ENCODE assay signal across 8 cellular contexts in the genomic region with DNA sequence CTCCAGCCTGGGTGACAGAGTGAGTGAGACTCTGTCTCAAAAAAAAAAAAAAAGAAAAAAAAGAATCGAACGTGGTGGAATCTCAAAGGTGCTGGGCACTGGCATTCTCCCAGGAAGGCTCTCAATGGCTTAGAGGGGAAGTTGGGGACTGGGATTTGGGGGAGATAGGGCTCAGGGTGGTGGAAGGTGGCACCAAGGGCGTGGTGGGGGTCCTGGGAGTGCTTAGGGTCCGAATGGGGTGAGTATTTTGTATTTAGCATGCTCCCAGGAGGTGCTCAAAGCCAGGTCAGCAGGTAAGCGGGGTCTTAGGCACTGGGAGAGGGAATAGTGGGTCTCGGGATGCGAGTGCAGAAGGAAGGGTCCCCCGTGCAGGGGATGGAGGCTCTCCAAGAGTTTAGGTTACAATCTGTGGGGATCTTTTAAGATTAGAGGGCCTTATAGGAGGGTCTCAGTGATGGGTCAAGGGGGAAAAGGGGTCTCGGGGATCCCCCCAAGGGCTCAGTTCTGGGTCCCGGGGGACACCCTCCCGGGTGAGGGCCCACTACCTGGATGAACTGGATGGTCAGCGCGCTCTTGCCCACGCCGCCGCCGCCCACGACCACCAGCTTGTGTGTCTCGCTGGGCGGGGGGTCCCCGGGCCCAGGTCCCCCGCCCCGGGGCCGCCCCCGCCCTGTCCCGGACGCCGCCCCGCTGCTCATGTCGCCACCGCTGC. TPM values are rescaled to one million over a fixed set of nuclear protein-coding genes. Genes with fewer than 3 reads are reported as not detected.
A peak's percentile ranks its signal among the peaks of the same experiment; 100 is the strongest.
DNase-seq lines count a peak whose midpoint lies in the region; ATAC-seq and TF ChIP-seq lines count a peak whose summit lies in the region.

No MANE protein-coding gene starts in this region.

- H3K27ac Mint-ChIP-seq in dendritic cell treated with granulocyte-macrophage colony-stimulating factor and Interleukin-4, amounts not matched to agents 40 ng/mL and 50 ng/mL, for 4 days, result peak overlapping the region; percentile 100
- peak overlapping the region; percentile 99 for H3K27ac Mint-ChIP-seq in natural killer cell treated with Interleukin-12 subunit alpha and Interleukin-12 subunit beta and Interleukin-15 and Interleukin-18, amount 100 ng/mL, for 72 hours

- H3K36me3 ChIP-seq in BE2C (no peaks in the 10 kb centered on the region; the same call in 1 of the 2 replicates), MG63 (peaks cover 19% of the 10 kb centered on the region)

- no peaks in the 10 kb centered on the region for H3K9me3 Mint-ChIP-seq in dendritic cell treated with granulocyte-macrophage colony-stimulating factor and Interleukin-4, amounts not matched to agents 40 ng/mL and 50 ng/mL, for 4 days
- H3K9me3 Mint-ChIP-seq in natural killer cell treated with Interleukin-12 subunit alpha and Interleukin-12 subunit beta and Interleukin-15 and Interleukin-18, amount 100 ng/mL, for 72 hours, result no peaks in the 10 kb centered on the region

- ATAC-seq in natural killer cell treated with Interleukin-12 subunit alpha and Interleukin-12 subunit beta and Interleukin-15 and Interleukin-18, amount 100 ng/mL, for 72 hours, result no peak
- no peak for ATAC-seq in GM21576 (IDR thresholded peaks at IDR 0.05; ENCODE audit: unreplicated experiment)

- H3K9me3 ChIP-seq in BE2C (no peaks in the 10 kb centered on the region), MG63 (no peaks in the 10 kb centered on the region)

- H3K4me1 ChIP-seq in BE2C, result peaks cover 8% of the 10 kb centered on the region

- H3K4me1 Mint-ChIP-seq in dendritic cell treated with granulocyte-macrophage colony-stimulating factor and Interleukin-4, amounts not matched to agents 40 ng/mL and 50 ng/mL, for 4 days (ENCODE audit: low read depth), result peaks cover 66% of the 10 kb centered on the region
- peaks cover 46 to 55% of the 10 kb centered on the region in 2 donors for H3K4me1 Mint-ChIP-seq in natural killer cell treated with Interleukin-12 subunit alpha and Interleukin-12 subunit beta and Interleukin-15 and Interleukin-18, amount 100 ng/mL, for 72 hours (ENCODE audit: low read depth in 2 of 2)

- H3K27me3 ChIP-seq in BE2C (no peaks in the 10 kb centered on the region), MG63 (no peaks in the 10 kb centered on the region)

- peak overlapping the region; percentile 99 for H3K4me3 Mint-ChIP-seq in dendritic cell treated with granulocyte-macrophage colony-stimulating factor and Interleukin-4, amounts not matched to agents 40 ng/mL and 50 ng/mL, for 4 days
- peak overlapping the region; percentile 99 for H3K4me3 Mint-ChIP-seq in natural killer cell treated with Interleukin-12 subunit alpha and Interleukin-12 subunit beta and Interleukin-15 and Interleukin-18, amount 100 ng/mL, for 72 hours

- H3K4me3 ChIP-seq in BE2C (ENCODE audit: low read depth, low read length) (peak overlapping the region; percentile 49), MG63 (peak overlapping the region; percentile 58)

- no peak for DNase-seq in BE2C
- no peak for DNase-seq in MG63
- no peak for DNase-seq in natural killer cell treated with Interleukin-12 subunit alpha and Interleukin-12 subunit beta and Interleukin-15 and Interleukin-18, amount 100 ng/mL, for 72 hours (ENCODE audit: low spot score)
- DNase-seq in NCI-H187 (lab: John Stamatoyannopoulos, UW), result no peak
- DNase-seq in stimulated activated CD4-positive, alpha-beta T cell treated with anti-CD3 and anti-CD28 coated beads, Interleukin-12 subunit alpha, Interleukin-12 subunit beta, amount 100 ng/mL, for 4 hours, result no peak
- no peak for DNase-seq in putamen (ENCODE audit: low spot score)

- intact Hi-C loops in dendritic cell treated with granulocyte-macrophage colony-stimulating factor and Interleukin-4, amounts not matched to agents 40 ng/mL and 50 ng/mL, for 4 days (cut with micrococcal nuclease), result loop anchor here (1.0 to 5.0 kb wide), 6 partner anchors 25 to 187 kb away; partner anchors contain the start of genes ALDH16A1, BCL2L12, FUZ and IRF3

- H3K27me3 Mint-ChIP-seq in dendritic cell treated with granulocyte-macrophage colony-stimulating factor and Interleukin-4, amounts not matched to agents 40 ng/mL and 50 ng/mL, for 4 days, result peaks cover 3% of the 10 kb centered on the region
- peaks cover 0 to 4% of the 10 kb centered on the region in 2 donors for H3K27me3 Mint-ChIP-seq in natural killer cell treated with Interleukin-12 subunit alpha and Interleukin-12 subunit beta and Interleukin-15 and Interleukin-18, amount 100 ng/mL, for 72 hours

- no peak for TF ChIP-seq CTCF in BE2C (IDR thresholded peaks at IDR 0.05; ENCODE audit: low read depth, low read length)

- H3K36me3 Mint-ChIP-seq in dendritic cell treated with granulocyte-macrophage colony-stimulating factor and Interleukin-4, amounts not matched to agents 40 ng/mL and 50 ng/mL, for 4 days (ENCODE audit: low read depth), result peaks cover 52% of the 10 kb centered on the region
- H3K36me3 Mint-ChIP-seq in natural killer cell treated with Interleukin-12 subunit alpha and Interleukin-12 subunit beta and Interleukin-15 and Interleukin-18, amount 100 ng/mL, for 72 hours, result no peaks in the 10 kb centered on the region

RNA-seq across cellular contexts. Expression of gene RRAS, which starts 0.4 kb away (rescaled TPM):
- 1.3 TPM for polyA plus RNA-seq in BE2C (2012; ENCODE audit: insufficient read depth, insufficient read length, low read depth)
- 66.4 and 72.7 TPM in 2 replicates for total RNA-seq in MG63 (2014; rRNA removed; shearing (Covaris generic); ENCODE audit: low replicate concordance)
- 10 to 100 TPM in 1 of 2 donors, 1 to 10 TPM in 1; 4.1 to 10.4 TPM for total RNA-seq in natural killer cell treated with Interleukin-12 subunit alpha and Interleukin-12 subunit beta and Interleukin-15 and Interleukin-18, amount 100 ng/mL, for 72 hours

RNA-seq across cellular contexts. Expression of gene SCAF1, which starts 2.5 kb away (rescaled TPM):
- 86.5 TPM for polyA plus RNA-seq in BE2C (2012; ENCODE audit: insufficient read depth, insufficient read length, low read depth)
- total RNA-seq in MG63 (2014; rRNA removed; shearing (Covaris generic); ENCODE audit: low replicate concordance), result 13.4 and 22.7 TPM in 2 replicates
- 100 to 1,000 TPM in 1 of 2 donors, 10 to 100 TPM in 1; 75.8 to 106 TPM for total RNA-seq in natural killer cell treated with Interleukin-12 subunit alpha and Interleukin-12 subunit beta and Interleukin-15 and Interleukin-18, amount 100 ng/mL, for 72 hours

RNA-seq across cellular contexts. Expression of gene IRF3, which starts 26.1 kb away (rescaled TPM):
- polyA plus RNA-seq in BE2C (2012; ENCODE audit: insufficient read depth, insufficient read length, low read depth), result 57.1 TPM
- 64.1 and 104 TPM in 2 replicates for total RNA-seq in MG63 (2014; rRNA removed; shearing (Covaris generic); ENCODE audit: low replicate concordance)
- total RNA-seq in natural killer cell treated with Interleukin-12 subunit alpha and Interleukin-12 subunit beta and Interleukin-15 and Interleukin-18, amount 100 ng/mL, for 72 hours, result 100 to 1,000 TPM; 167 to 185 TPM

RNA-seq across cellular contexts. Expression of gene BCL2L12, which starts 26.2 kb away (rescaled TPM):
- polyA plus RNA-seq in BE2C (2012; ENCODE audit: insufficient read depth, insufficient read length, low read depth), result 9.4 TPM
- total RNA-seq in MG63 (2014; rRNA removed; shearing (Covaris generic); ENCODE audit: low replicate concordance), result 3.0 TPM in 1 of 2 replicates, not detected in the other
- total RNA-seq in natural killer cell treated with Interleukin-12 subunit alpha and Interleukin-12 subunit beta and Interleukin-15 and Interleukin-18, amount 100 ng/mL, for 72 hours, result 10 to 100 TPM; 45.9 to 98.0 TPM

RNA-seq across cellular contexts. Expression of gene PRMT1, which starts 37.5 kb away (rescaled TPM):
- 665 TPM for polyA plus RNA-seq in BE2C (2012; ENCODE audit: insufficient read depth, insufficient read length, low read depth)
- total RNA-seq in MG63 (2014; rRNA removed; shearing (Covaris generic); ENCODE audit: low replicate concordance), result 705 and 777 TPM in 2 replicates
- total RNA-seq in natural killer cell treated with Interleukin-12 subunit alpha and Interleukin-12 subunit beta and Interleukin-15 and Interleukin-18, amount 100 ng/mL, for 72 hours, result 100 to 1,000 TPM; 268 to 457 TPM
